ENCODE assay signal across 8 cellular contexts in genomic region chr7:24574365-24574764, GRCh38. TPM values are rescaled to one million over a fixed set of nuclear protein-coding genes. Genes with fewer than 3 reads are reported as not detected.
DNase-seq lines count a peak whose midpoint lies in the region; ATAC-seq lines count a peak whose summit lies in the region.

No MANE protein-coding gene starts in this region.

- peaks cover 14% of the 10 kb centered on the region for H3K27me3 Mint-ChIP-seq in activated T-cell treated with anti-CD3 and anti-CD28 coated beads, Interleukin-2, amount 50 U/mL, for 24 hours
- H3K27me3 Mint-ChIP-seq in activated T-helper 17 cell treated with anti-CD3 and anti-CD28 coated beads, Interleukin-2, amount 50 U/mL, for 72 hours: peaks cover 6% of the 10 kb centered on the region
- H3K27me3 Mint-ChIP-seq in immature natural killer cell (ENCODE audit: low read depth in 3 of 3): peaks cover 5 to 10% (median 8%) of the 10 kb centered on the region in 3 donors

- intact Hi-C loops in posterior vena cava (cut with DNase I): no loop called here

- peaks cover 6% of the 10 kb centered on the region for H3K36me3 Mint-ChIP-seq in activated T-cell treated with anti-CD3 and anti-CD28 coated beads, Interleukin-2, amount 50 U/mL, for 24 hours (ENCODE audit: low read depth)
- no peaks in the 10 kb centered on the region for H3K36me3 Mint-ChIP-seq in activated T-helper 17 cell treated with anti-CD3 and anti-CD28 coated beads, Interleukin-2, amount 50 U/mL, for 72 hours (ENCODE audit: low read depth)
- no peaks in the 10 kb centered on the region for H3K36me3 Mint-ChIP-seq in immature natural killer cell

- H3K4me1 Mint-ChIP-seq in activated T-cell treated with anti-CD3 and anti-CD28 coated beads, Interleukin-2, amount 50 U/mL, for 24 hours (ENCODE audit: low read depth): peaks cover 52% of the 10 kb centered on the region
- peaks cover 30% of the 10 kb centered on the region for H3K4me1 Mint-ChIP-seq in activated T-helper 17 cell treated with anti-CD3 and anti-CD28 coated beads, Interleukin-2, amount 50 U/mL, for 72 hours
- H3K4me1 Mint-ChIP-seq in immature natural killer cell: peaks cover 21 to 30% of the 10 kb centered on the region in 2 donors

- ATAC-seq in activated T-helper 17 cell treated with anti-CD3 and anti-CD28 coated beads, Interleukin-2, amount 50 U/mL, for 72 hours (replicated peaks): no peak
- ATAC-seq in HG02870 (IDR thresholded peaks at IDR 0.05; ENCODE audit: unreplicated experiment): no peak

- no peaks in the 10 kb centered on the region for H3K9me3 Mint-ChIP-seq in activated T-cell treated with anti-CD3 and anti-CD28 coated beads, Interleukin-2, amount 50 U/mL, for 24 hours
- no peaks in the 10 kb centered on the region for H3K9me3 Mint-ChIP-seq in activated T-helper 17 cell treated with anti-CD3 and anti-CD28 coated beads, Interleukin-2, amount 50 U/mL, for 72 hours
- peaks cover 0 to 2% (median 0%) of the 10 kb centered on the region in 6 donors for H3K9me3 Mint-ChIP-seq in immature natural killer cell

- DNase-seq in activated T-cell treated with anti-CD3 and anti-CD28 coated beads, Interleukin-2, amount 50 U/mL, for 24 hours: no peak
- DNase-seq in activated T-cell treated with anti-CD3 and anti-CD28 coated beads for 4 hours: no peak
- DNase-seq in immature natural killer cell: no peak
- no peak for DNase-seq in posterior vena cava (ENCODE audit: low spot score)
- no peak for DNase-seq in NCI-H187 treated with DMSO at 0.1 percent for 48 hours (lab: John Stamatoyannopoulos, UW)

- H3K27ac ChIP-seq in temporal lobe (ENCODE audit: low read depth, low read length): peak overlapping the region; percentile 21

- peak overlapping the region; percentile 91 for H3K27ac Mint-ChIP-seq in activated T-cell treated with anti-CD3 and anti-CD28 coated beads, Interleukin-2, amount 50 U/mL, for 24 hours
- peak overlapping the region; percentile 83 for H3K27ac Mint-ChIP-seq in activated T-helper 17 cell treated with anti-CD3 and anti-CD28 coated beads, Interleukin-2, amount 50 U/mL, for 72 hours
- peak overlapping the region; percentile 14 to 92 (median 85) for H3K27ac Mint-ChIP-seq in immature natural killer cell

- peak overlapping the region; percentile 93 for H3K4me3 Mint-ChIP-seq in activated T-cell treated with anti-CD3 and anti-CD28 coated beads, Interleukin-2, amount 50 U/mL, for 24 hours
- H3K4me3 Mint-ChIP-seq in activated T-helper 17 cell treated with anti-CD3 and anti-CD28 coated beads, Interleukin-2, amount 50 U/mL, for 72 hours: peak overlapping the region; percentile 94
- peak overlapping the region; percentile 88 to 98 (median 96) for H3K4me3 Mint-ChIP-seq in immature natural killer cell

RNA-seq across cellular contexts. Expression of gene PALS2, which starts 1.1 kb away (rescaled TPM):
- total RNA-seq in activated T-helper 17 cell treated with anti-CD3 and anti-CD28 coated beads, Interleukin-2, amount 50 U/mL, for 72 hours: 10 to 100 TPM; 14.0 to 22.6 TPM
- 10 to 100 TPM in 1 of 3 donors, 1 to 10 TPM in 2; 7.2 to 10.3 (median 7.3) TPM for polyA plus RNA-seq in immature natural killer cell
- total RNA-seq in temporal lobe: 109 TPM
- 10 to 100 TPM; 37.4 to 43.1 TPM for total RNA-seq in posterior vena cava
